ENCODE assay signal across 11 cellular contexts in genomic region chr4:100299019-100299418, GRCh38.
DNase-seq lines count a peak whose midpoint lies in the region; ATAC-seq and TF ChIP-seq lines count a peak whose summit lies in the region.
"Had no signal": no experiment of that assay in that cellular context is flagged by ENCODE, and none has a peak within 500 bp of the region (broad histone marks: within the 10 kb centered on the region; RNA-seq: fewer than 3 reads in every experiment).

No MANE protein-coding gene starts in this region.

- peaks cover 9% of the 10 kb centered on the region for H3K9me3 Mint-ChIP-seq in osteocyte (ENCODE audit: unreplicated experiment)

- TF ChIP-seq CTCF in AG09319 (IDR thresholded peaks at IDR 0.05; ENCODE audit: low read depth, low read length) (no peak), osteocyte (IDR thresholded peaks at IDR 0.05) (no peak)

- peak overlapping the region; percentile 86 for H3K27ac Mint-ChIP-seq in osteocyte (ENCODE audit: unreplicated experiment)
- H3K27ac Mint-ChIP-seq: activated CD8-positive, alpha-beta memory T cell treated with anti-CD3 and anti-CD28 coated beads, Interleukin-2, amount 10 ng/mL, durations not matched to agents 7 days and 5 days had no signal

- peak overlapping the region; percentile 12 for H3K4me3 Mint-ChIP-seq in osteocyte (ENCODE audit: unreplicated experiment)
- H3K4me3 Mint-ChIP-seq: activated CD8-positive, alpha-beta memory T cell treated with anti-CD3 and anti-CD28 coated beads, Interleukin-2, amount 10 ng/mL, durations not matched to agents 7 days and 5 days had no signal

- no peaks in the 10 kb centered on the region for H3K27me3 Mint-ChIP-seq in osteocyte (ENCODE audit: unreplicated experiment)
- H3K27me3 Mint-ChIP-seq: activated CD8-positive, alpha-beta memory T cell treated with anti-CD3 and anti-CD28 coated beads, Interleukin-2, amount 10 ng/mL, durations not matched to agents 7 days and 5 days had no signal

- H3K36me3 Mint-ChIP-seq in osteocyte (ENCODE audit: unreplicated experiment), result peaks cover 4% of the 10 kb centered on the region
- H3K36me3 Mint-ChIP-seq: activated CD8-positive, alpha-beta memory T cell treated with anti-CD3 and anti-CD28 coated beads, Interleukin-2, amount 10 ng/mL, durations not matched to agents 7 days and 5 days had no signal

- H3K4me1 Mint-ChIP-seq in osteocyte (ENCODE audit: unreplicated experiment), result peaks cover 36% of the 10 kb centered on the region
- H3K4me1 Mint-ChIP-seq: activated CD8-positive, alpha-beta memory T cell treated with anti-CD3 and anti-CD28 coated beads, Interleukin-2, amount 10 ng/mL, durations not matched to agents 7 days and 5 days had no signal

- ATAC-seq in GM18517 (IDR thresholded peaks at IDR 0.05; ENCODE audit: unreplicated experiment), result no peak
- ATAC-seq: activated CD8-positive, alpha-beta memory T cell treated with anti-CD3 and anti-CD28 coated beads, Interleukin-2, amount 10 ng/mL, durations not matched to agents 7 days and 5 days had no signal

- DNase-seq in AG09319 (ENCODE audit: extremely low read depth, low read depth) (peak; percentile 92), RKO (ENCODE audit: low spot score) (peak; percentile 29), fibroblast of peridontal ligament (ENCODE audit: extremely low read depth) (peak; percentile 100), osteocyte (ENCODE audit: extremely low spot score, unreplicated experiment) (no peak), globus pallidus (ENCODE audit: low spot score) (no peak), DMS153 (lab: John Stamatoyannopoulos, UW) (no peak), mucosa of gallbladder (ENCODE audit: low spot score) (no peak)
- DNase-seq: activated CD8-positive, alpha-beta memory T cell treated with anti-CD3 and anti-CD28 coated beads, Interleukin-2, amount 10 ng/mL, durations not matched to agents 7 days and 5 days; COR-L47; effector CD8-positive, alpha-beta T cell had no signal

Comparison
In these comparisons a context has a peak if more than half of its experiments do, and no peak if none do; other contexts are left out.
1. DNase-seq: peak in AG09319 (single experiment), RKO (single experiment) and fibroblast of peridontal ligament (single experiment); none in osteocyte (single experiment), globus pallidus (single experiment), DMS153 (single experiment) and mucosa of gallbladder (single experiment).